2 cellular contexts compared by ENCODE assay signal in genomic region chr5:159444441-159445082, GRCh38.
TF ChIP-seq lines count a peak whose summit lies in the region.

No MANE protein-coding gene starts in this region.

TF ChIP-seq in K562, 482 proteins besides CTCF, POLR2A, EP300 and RAD21:
- TF ChIP-seq DEAF1 (CRISPR knock-in tag; IDR thresholded peaks at IDR 0.05) (peak; percentile 69), GABPB2 (CRISPR knock-in tag; conservative IDR thresholded peaks at IDR 0.05) (no peak), DDX20 (tag; IDR thresholded peaks at IDR 0.05; ENCODE audit: low read depth) (no peak)

TF ChIP-seq in HepG2, 621 proteins besides CTCF, POLR2A, EP300 and RAD21:
- TF ChIP-seq ZNF788 (CRISPR knock-in tag; IDR thresholded peaks at IDR 0.05; ENCODE audit: borderline replicate concordance): no peak
- no peak for TF ChIP-seq EZH2 (conservative IDR thresholded peaks at IDR 0.05; ENCODE audit: low read depth, low read length)
- peak; percentile 47; the same call in 1 of the 2 replicates for TF ChIP-seq SMC3 (IDR thresholded peaks at IDR 0.05; ENCODE audit: low read length)
- TF ChIP-seq NFIC (IDR thresholded peaks at IDR 0.05; ENCODE audit: low read length): no peak
- TF ChIP-seq STAG1 (CRISPR knock-in tag; IDR thresholded peaks at IDR 0.05): peak; percentile 72
- no peak for TF ChIP-seq ZNF569 (CRISPR knock-in tag; IDR thresholded peaks at IDR 0.05; ENCODE audit: borderline replicate concordance)
- TF ChIP-seq PAX8 (CRISPR knock-in tag; IDR thresholded peaks at IDR 0.05; ENCODE audit: borderline replicate concordance): no peak
- no peak for TF ChIP-seq YEATS2 (CRISPR knock-in tag; IDR thresholded peaks at IDR 0.05; ENCODE audit: borderline replicate concordance)
- no peak for TF ChIP-seq NCOA1 (CRISPR knock-in tag; IDR thresholded peaks at IDR 0.05)
- no peak for TF ChIP-seq KLF11 (CRISPR knock-in tag; IDR thresholded peaks at IDR 0.05)
- no peak for TF ChIP-seq ZNF546 (CRISPR knock-in tag; conservative IDR thresholded peaks at IDR 0.05)
- no peak for TF ChIP-seq ZBTB43 (CRISPR knock-in tag; conservative IDR thresholded peaks at IDR 0.05)
- no peak for TF ChIP-seq NFKB2 (CRISPR knock-in tag; IDR thresholded peaks at IDR 0.05; ENCODE audit: borderline replicate concordance)
- no peak for TF ChIP-seq ARNT (IDR thresholded peaks at IDR 0.05)
